ENCODE assay signal across 9 cellular contexts in the genomic region with DNA sequence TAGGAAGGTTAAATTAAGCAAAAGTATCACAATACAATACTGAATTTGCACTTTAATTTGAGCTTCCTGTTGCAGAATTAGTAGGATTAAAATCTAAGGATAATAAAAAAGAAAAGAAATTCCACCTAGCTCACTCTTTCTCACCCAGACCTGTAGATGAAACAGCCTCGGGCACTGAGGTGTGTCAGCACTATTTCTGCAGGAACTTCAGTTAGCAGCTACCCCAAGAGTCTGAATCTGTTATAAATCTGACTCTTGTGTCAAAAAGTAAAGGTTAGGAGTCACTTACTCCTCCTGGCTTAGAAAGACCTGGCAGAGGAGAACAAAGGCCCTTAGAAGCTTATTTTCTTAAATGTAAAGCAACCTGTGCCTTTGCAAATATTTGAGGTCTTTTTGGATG.
"Had no signal": no experiment of that assay in that cellular context is flagged by ENCODE, and none has a peak within 500 bp of the region (broad histone marks: within the 10 kb centered on the region; RNA-seq: fewer than 3 reads in every experiment).

No MANE protein-coding gene starts in this region.

- H3K4me1 Mint-ChIP-seq: IgD-negative memory B cell had no signal

- H3K36me3 ChIP-seq: HAP-1 had no signal

- H3K27ac Mint-ChIP-seq: HFFc6, IgD-negative memory B cell had no signal

- H3K27ac ChIP-seq: GM23248, HL-60 had no signal

- DNase-seq: GM23248, GOT3, H7, HFFc6 had no signal

- H3K4me3 Mint-ChIP-seq: HFFc6, IgD-negative memory B cell had no signal

- H2AFZ ChIP-seq: GM23248 had no signal

- H3K36me3 Mint-ChIP-seq: IgD-negative memory B cell had no signal

- H3K9ac ChIP-seq: GM23248 had no signal

- H3K4me3 ChIP-seq: GM23248, HAP-1 had no signal

- H3K27me3 Mint-ChIP-seq: IgD-negative memory B cell had no signal

- ATAC-seq: HCT116, HepG2 had no signal
